In the genomic region with DNA sequence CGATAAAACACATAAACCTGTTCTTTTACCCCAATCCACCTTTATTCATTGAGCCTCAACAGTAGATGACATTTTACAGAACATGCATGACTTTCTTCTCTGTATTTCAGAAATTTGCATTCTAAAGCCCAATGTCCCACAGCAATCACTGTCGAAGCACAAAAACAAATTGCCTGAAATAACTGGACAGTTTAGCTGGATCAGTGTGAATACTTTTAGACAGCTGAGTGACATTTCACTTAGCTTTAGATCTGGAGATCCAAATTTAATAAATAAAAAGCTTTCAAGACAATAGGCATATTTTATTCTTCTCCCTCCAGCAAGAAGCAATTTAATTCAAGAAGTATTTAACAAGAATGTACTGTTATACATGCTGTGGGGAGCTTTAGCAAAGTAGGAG, we compare ENCODE assay signal across 35 cellular contexts.
"Had no signal": no experiment of that assay in that cellular context is flagged by ENCODE, and none has a peak within 500 bp of the region (broad histone marks: within the 10 kb centered on the region; RNA-seq: fewer than 3 reads in every experiment).

No MANE protein-coding gene starts in this region.

- DNase-seq: Karpas-422, Kasumi-1, MG63, MM.1S, MV-4-11, NCI-H1048, NCI-H1092, NCI-H1092 treated with DMSO at 0.1 percent for 48 hours, NCI-H1105, NCI-H1105 treated with DMSO at 0.1 percent for 48 hours, NCI-H1417, NCI-H1417 treated with DMSO at 0.1 percent for 48 hours, NCI-H1436, NCI-H1436 treated with DMSO at 0.1 percent for 48 hours, NCI-H146, NCI-H1694, NCI-H1694 treated with DMSO at 0.1 percent for 48 hours, NCI-H187, NCI-H187 treated with DMSO at 0.1 percent for 48 hours, NCI-H1930, NCI-H2029, NCI-H2029 treated with DMSO at 0.1 percent for 48 hours, NCI-H2081, NCI-H2081 treated with DMSO at 0.1 percent for 48 hours, NCI-H2107, NCI-H2171, NCI-H2171 treated with DMSO at 0.1 percent for 48 hours, NCI-H2227 treated with DMSO at 0.1 percent for 48 hours, NCI-H226, NCI-H345, NCI-H446, NCI-H446 treated with DMSO at 0.1 percent for 48 hours, NCI-H510A, NCI-H510A treated with DMSO at 0.1 percent for 48 hours, NCI-H524 had no signal

- H3K4me3 ChIP-seq: MG63 had no signal

- H3K9me3 ChIP-seq: MG63 had no signal

- H3K36me3 ChIP-seq: MG63 had no signal

- H3K27me3 ChIP-seq: MG63 had no signal
